Comparison of ENCODE assay signal across 36 cellular contexts in genomic region chr14:33528655-33529054, GRCh38.
"Had no signal": no experiment of that assay in that cellular context is flagged by ENCODE, and none has a peak within 500 bp of the region (broad histone marks: within the 10 kb centered on the region; RNA-seq: fewer than 3 reads in every experiment).

No MANE protein-coding gene starts in this region.

- H3K36me3 ChIP-seq: adrenal gland, brain microvascular endothelial cell, breast epithelium had no signal

- H3K27me3 ChIP-seq: adrenal gland, body of pancreas, brain microvascular endothelial cell, breast epithelium had no signal

- H3K27ac ChIP-seq: adrenal gland, body of pancreas, brain microvascular endothelial cell, breast epithelium, VCaP had no signal

- H3K9me3 Mint-ChIP-seq: activated B cell treated with CpG ODN at 0.5 μM for 24 hours; activated CD4-positive, alpha-beta memory T cell treated with anti-CD3 and anti-CD28 coated beads for 36 hours; activated CD4-positive, alpha-beta T cell treated with anti-CD3 and anti-CD28 coated beads, Interleukin-2, amount 10 ng/mL, durations not matched to agents 24 days and 14 days; activated naive CD4-positive, alpha-beta T cell treated with anti-CD3 and anti-CD28 coated beads for 36 hours; activated naive CD8-positive, alpha-beta T cell treated with anti-CD3 and anti-CD28 coated beads for 36 hours; activated T-cell treated with anti-CD3 and anti-CD28 coated beads, Interleukin-2, amount 50 U/mL, for 4 hours; activated T-helper 1 cell treated with anti-CD3 and anti-CD28 coated beads, Interleukin-12 subunit alpha, Interleukin-12 subunit beta, Interleukin-2, Interleukin-4 antibody, amounts not matched to agents 30 ng/mL and 10 ng/mL and 1 ng/mL, durations not matched to agents 14 hours and 24 hours and 36 hours; activated T-helper 17 cell treated with anti-CD3 and anti-CD28 coated beads, Interleukin-2, amount 50 U/mL, for 72 hours; T-helper 1 cell treated with Interleukin-12 subunit alpha and Interleukin-12 subunit beta and Interleukin-4 antibody, amounts not matched to agents 30 μg/mL and 1 μg/mL, for 36 hours had no signal

- H3K27me3 Mint-ChIP-seq: activated B cell treated with CpG ODN at 0.5 μM for 24 hours; activated CD4-positive, alpha-beta memory T cell treated with anti-CD3 and anti-CD28 coated beads for 36 hours; activated CD4-positive, alpha-beta T cell treated with anti-CD3 and anti-CD28 coated beads, Interleukin-2, amount 10 ng/mL, durations not matched to agents 24 days and 14 days; activated naive CD8-positive, alpha-beta T cell treated with anti-CD3 and anti-CD28 coated beads for 36 hours had no signal

- H3K9me3 ChIP-seq: adrenal gland, body of pancreas, breast epithelium had no signal

- H3K36me3 Mint-ChIP-seq: activated CD4-positive, alpha-beta memory T cell treated with anti-CD3 and anti-CD28 coated beads for 36 hours; activated naive CD4-positive, alpha-beta T cell treated with anti-CD3 and anti-CD28 coated beads, Interleukin-2, amount 50 U/mL, for 72 hours; activated naive CD8-positive, alpha-beta T cell treated with anti-CD3 and anti-CD28 coated beads for 36 hours had no signal

- H3K4me3 ChIP-seq: adrenal gland, body of pancreas, breast epithelium had no signal

- ATAC-seq: activated CD8-positive, alpha-beta T cell treated with anti-CD3 and anti-CD28 coated beads for 36 hours; activated naive CD4-positive, alpha-beta T cell treated with anti-CD3 and anti-CD28 coated beads, Interleukin-2, amount 50 U/mL, for 72 hours; activated T-cell treated with anti-CD3 and anti-CD28 coated beads, Interleukin-2, amount 50 U/mL, for 4 hours; activated T-cell treated with anti-CD3 and anti-CD28 coated beads, Interleukin-2, amount 50 U/mL, for 72 hours; activated T-helper 17 cell treated with anti-CD3 and anti-CD28 coated beads, Interleukin-2, amount 50 U/mL, for 72 hours; body of pancreas had no signal

- H3K4me3 Mint-ChIP-seq: activated B cell treated with CpG ODN at 0.5 μM for 24 hours; activated CD4-positive, alpha-beta memory T cell treated with anti-CD3 and anti-CD28 coated beads for 36 hours; activated CD4-positive, alpha-beta T cell treated with anti-CD3 and anti-CD28 coated beads, Interleukin-2, amount 10 ng/mL, durations not matched to agents 24 days and 14 days; activated CD8-positive, alpha-beta T cell treated with anti-CD3 and anti-CD28 coated beads for 36 hours; activated naive CD4-positive, alpha-beta T cell treated with anti-CD3 and anti-CD28 coated beads for 36 hours; activated naive CD8-positive, alpha-beta T cell treated with anti-CD3 and anti-CD28 coated beads for 36 hours; activated T-cell treated with anti-CD3 and anti-CD28 coated beads, Interleukin-2, amount 50 U/mL, for 4 hours; activated T-cell treated with anti-CD3 and anti-CD28 coated beads, Interleukin-2, amount 50 U/mL, for 72 hours; activated T-helper 1 cell treated with anti-CD3 and anti-CD28 coated beads, Interleukin-12 subunit alpha, Interleukin-12 subunit beta, Interleukin-2, Interleukin-4 antibody, amounts not matched to agents 30 ng/mL and 10 ng/mL and 1 ng/mL, durations not matched to agents 14 hours and 24 hours and 36 hours; activated T-helper 17 cell treated with anti-CD3 and anti-CD28 coated beads, Interleukin-2, amount 50 U/mL, for 72 hours; T-helper 1 cell treated with Interleukin-12 subunit alpha and Interleukin-12 subunit beta and Interleukin-4 antibody, amounts not matched to agents 30 μg/mL and 1 μg/mL, for 36 hours; T-helper 2 cell treated with Interferon-gamma antibody and Interleukin-4, amounts not matched to agents 5 μg/mL and 100 μg/mL, for 36 hours had no signal

- H3K27ac Mint-ChIP-seq: activated B cell treated with CpG ODN at 0.5 μM for 24 hours; activated CD4-positive, alpha-beta memory T cell treated with anti-CD3 and anti-CD28 coated beads for 36 hours; activated CD4-positive, alpha-beta T cell treated with anti-CD3 and anti-CD28 coated beads, Interleukin-2, amount 10 ng/mL, durations not matched to agents 24 days and 14 days; activated CD8-positive, alpha-beta T cell treated with anti-CD3 and anti-CD28 coated beads for 36 hours; activated naive CD4-positive, alpha-beta T cell treated with anti-CD3 and anti-CD28 coated beads for 36 hours; activated naive CD4-positive, alpha-beta T cell treated with anti-CD3 and anti-CD28 coated beads, Interleukin-2, amount 50 U/mL, for 72 hours; activated naive CD8-positive, alpha-beta T cell treated with anti-CD3 and anti-CD28 coated beads for 36 hours; activated T-cell treated with anti-CD3 and anti-CD28 coated beads, Interleukin-2, amount 50 U/mL, for 72 hours; activated T-helper 1 cell treated with anti-CD3 and anti-CD28 coated beads, Interleukin-12 subunit alpha, Interleukin-12 subunit beta, Interleukin-2, Interleukin-4 antibody, amounts not matched to agents 30 ng/mL and 10 ng/mL and 1 ng/mL, durations not matched to agents 14 hours and 24 hours and 36 hours; activated T-helper 17 cell treated with anti-CD3 and anti-CD28 coated beads, Interleukin-2, amount 50 U/mL, for 72 hours; T-helper 1 cell treated with Interleukin-12 subunit alpha and Interleukin-12 subunit beta and Interleukin-4 antibody, amounts not matched to agents 30 μg/mL and 1 μg/mL, for 36 hours; T-helper 2 cell treated with Interferon-gamma antibody and Interleukin-4, amounts not matched to agents 5 μg/mL and 100 μg/mL, for 36 hours had no signal

- H3K4me1 ChIP-seq: adrenal gland, body of pancreas, breast epithelium had no signal

- DNase-seq: activated B cell treated with CpG ODN at 0.5 μM for 24 hours; activated CD4-positive, alpha-beta memory T cell treated with anti-CD3 and anti-CD28 coated beads for 36 hours; activated CD4-positive, alpha-beta T cell treated with anti-CD3 and anti-CD28 coated beads for 4 hours; activated CD4-positive, alpha-beta T cell treated with anti-CD3 and anti-CD28 coated beads, Interleukin-2, amount 10 ng/mL, durations not matched to agents 24 days and 14 days; activated CD4-positive, alpha-beta T cell treated with anti-CD3 and anti-CD28 coated beads, Interleukin-2, amount 50 U/mL, for 1 hour; activated CD4-positive, alpha-beta T cell treated with anti-CD3 and anti-CD28 coated beads, Interleukin-2, amount 50 U/mL, for 4 hours; activated CD4-positive, CD25-positive, alpha-beta regulatory T cell treated with anti-CD3 and anti-CD28 coated beads, Interleukin-2, amount 50 U/mL, for 72 hours; activated CD8-positive, alpha-beta memory T cell treated with anti-CD3 and anti-CD28 coated beads, Interleukin-2, amount 50 U/mL, for 4 hours; activated CD8-positive, alpha-beta T cell treated with anti-CD3 and anti-CD28 coated beads for 36 hours; activated effector memory CD4-positive, alpha-beta T cell treated with anti-CD3 and anti-CD28 coated beads, Interleukin-2, amount 50 U/mL, for 16 hours; activated gamma-delta T cell treated with Interleukin-2 at 50 U/mL for 16 hours; activated naive CD4-positive, alpha-beta T cell; activated naive CD4-positive, alpha-beta T cell treated with anti-CD3 and anti-CD28 coated beads for 36 hours; activated naive CD4-positive, alpha-beta T cell treated with anti-CD3 and anti-CD28 coated beads, Interleukin-2, amount 50 U/mL, for 16 hours; activated naive CD8-positive, alpha-beta T cell treated with anti-CD3 and anti-CD28 coated beads for 36 hours; activated T-cell treated with anti-CD3 and anti-CD28 coated beads for 4 hours; activated T-cell treated with anti-CD3 and anti-CD28 coated beads, Interleukin-2, amount 50 U/mL, for 1 hour; activated T-cell treated with anti-CD3 and anti-CD28 coated beads, Interleukin-2, amount 50 U/mL, for 4 hours; activated T-cell treated with anti-CD3 and anti-CD28 coated beads, Interleukin-2, amount 50 U/mL, for 72 hours; adrenal gland; amniotic stem cell; aorta; body of pancreas; brain microvascular endothelial cell; central memory CD4-positive, alpha-beta T cell; T-helper 2 cell; T-helper 9 cell had no signal

- H3K4me1 Mint-ChIP-seq: activated B cell treated with CpG ODN at 0.5 μM for 24 hours; activated CD4-positive, alpha-beta T cell treated with anti-CD3 and anti-CD28 coated beads, Interleukin-2, amount 10 ng/mL, durations not matched to agents 24 days and 14 days; activated naive CD8-positive, alpha-beta T cell treated with anti-CD3 and anti-CD28 coated beads for 36 hours; activated T-helper 17 cell treated with anti-CD3 and anti-CD28 coated beads, Interleukin-2, amount 50 U/mL, for 72 hours had no signal

- FAIRE-seq: astrocyte, TTC549 had no signal
